In genomic region chr4:148210661-148211060, GRCh38 we compare ENCODE assay signal across 22 cellular contexts.
DNase-seq lines count a peak whose midpoint lies in the region; ATAC-seq and TF ChIP-seq lines count a peak whose summit lies in the region.
"Had no signal": no experiment of that assay in that cellular context is flagged by ENCODE, and none has a peak within 500 bp of the region (broad histone marks: within the 10 kb centered on the region; RNA-seq: fewer than 3 reads in every experiment).

No MANE protein-coding gene starts in this region.

- H3K9ac ChIP-seq in stomach smooth muscle (ENCODE audit: low read length in 2 of 2): no peak overlapping the region
- H3K9ac ChIP-seq: BLaER1 treated with 17β-estradiol and CSF1 and Interleukin-3, amounts not matched to agents 10 nM and 100 nM; GM23248 had no signal

- intact Hi-C loops in Right ventricle myocardium inferior (cut with DNase I): loop anchor here (10.0 kb wide), 1 partner anchor 234 kb away; the partner anchor contains the start of gene NR3C2

- no peaks in the 10 kb centered on the region for H3K27me3 Mint-ChIP-seq in nephron (ENCODE audit: low read depth)
- H3K27me3 Mint-ChIP-seq: CD4-positive, alpha-beta T cell had no signal

- H3K4me3 ChIP-seq in cardiac muscle cell (no peak overlapping the region), stomach smooth muscle (ENCODE audit: low read length in 2 of 2) (no peak overlapping the region)
- H3K4me3 ChIP-seq: BLaER1 treated with 17β-estradiol and CSF1 and Interleukin-3, amounts not matched to agents 10 nM and 100 nM; GM12878; GM23248 had no signal

- no peaks in the 10 kb centered on the region for H3K36me3 Mint-ChIP-seq in nephron (ENCODE audit: low read depth)
- H3K36me3 Mint-ChIP-seq: CD14-positive monocyte had no signal

- H3K4me1 ChIP-seq in cardiac muscle cell (ENCODE audit: low read depth): peaks cover 34% of the 10 kb centered on the region
- H3K4me1 ChIP-seq in stomach smooth muscle (ENCODE audit: control insufficient read depth, insufficient read depth, low read length): peaks cover 37% of the 10 kb centered on the region

- no peaks in the 10 kb centered on the region for H3K9me3 Mint-ChIP-seq in nephron
- H3K9me3 Mint-ChIP-seq: CD4-positive, alpha-beta T cell; CD8-positive, alpha-beta memory T cell had no signal

- ATAC-seq in Right ventricle myocardium inferior (no peak), GM21423 (IDR thresholded peaks at IDR 0.05; ENCODE audit: unreplicated experiment) (peak; percentile 51), HG03097 (IDR thresholded peaks at IDR 0.05; ENCODE audit: low FRiP score, unreplicated experiment) (no peak)
- ATAC-seq: GM12878 had no signal

- DNase-seq in cardiac muscle cell (ENCODE audit: low read depth in 1 of 2, low spot score in 1 of 2): no peak
- no peak for DNase-seq in Right ventricle myocardium inferior (ENCODE audit: missing footprints)
- DNase-seq in NCI-H2171 (lab: John Stamatoyannopoulos, UW): no peak
- DNase-seq in putamen (ENCODE audit: low spot score): no peak
- DNase-seq: BE2C; CD4-positive, alpha-beta T cell; CD8-positive, alpha-beta memory T cell; DMS 273 treated with DMSO at 0.1 percent for 48 hours; DMS79; EL; GDM1; GM23248; H7; HCEC 1CT had no signal

- H3K36me3 ChIP-seq in cardiac muscle cell (no peaks in the 10 kb centered on the region), stomach smooth muscle (ENCODE audit: control insufficient read depth in 2 of 2, insufficient read depth in 2 of 2, low read length in 2 of 2) (no peaks in the 10 kb centered on the region)
- H3K36me3 ChIP-seq: BE2C; BLaER1 treated with 17β-estradiol and CSF1 and Interleukin-3, amounts not matched to agents 10 nM and 100 nM had no signal

- no peak overlapping the region for H3K4me3 Mint-ChIP-seq in nephron
- H3K4me3 Mint-ChIP-seq: CD14-positive monocyte; CD4-positive, alpha-beta T cell; CD8-positive, alpha-beta memory T cell had no signal

- H3K4me1 Mint-ChIP-seq in nephron: peaks cover 49% of the 10 kb centered on the region
- H3K4me1 Mint-ChIP-seq: CD14-positive monocyte had no signal

- no peak for TF ChIP-seq CTCF in cardiac muscle cell (IDR thresholded peaks at IDR 0.05; ENCODE audit: low read depth, low read length)
- TF ChIP-seq CTCF in nephron (IDR thresholded peaks at IDR 0.05; ENCODE audit: unreplicated experiment in 3 of 3): no peak

- H3K27me3 ChIP-seq in cardiac muscle cell (no peaks in the 10 kb centered on the region), stomach smooth muscle (ENCODE audit: control insufficient read depth in 1 of 2, insufficient read depth in 2 of 2, low read length in 2 of 2) (no peaks in the 10 kb centered on the region)
- H3K27me3 ChIP-seq: BE2C; BLaER1 treated with 17β-estradiol and CSF1 and Interleukin-3, amounts not matched to agents 10 nM and 100 nM had no signal

- peak overlapping the region; percentile 9 to 68 (median 14) for H3K27ac Mint-ChIP-seq in nephron
- H3K27ac Mint-ChIP-seq: CD14-positive monocyte; CD4-positive, alpha-beta T cell; CD8-positive, alpha-beta memory T cell had no signal

- H3K27ac ChIP-seq in cardiac muscle cell (peak overlapping the region; percentile 78), stomach smooth muscle (ENCODE audit: low read length) (peak overlapping the region; percentile 46)
- H3K27ac ChIP-seq: 22Rv1; BLaER1 treated with 17β-estradiol and CSF1 and Interleukin-3, amounts not matched to agents 10 nM and 100 nM; GM23248 had no signal

- H3K9me3 ChIP-seq in cardiac muscle cell (ENCODE audit: low read depth) (no peaks in the 10 kb centered on the region), stomach smooth muscle (ENCODE audit: control insufficient read depth in 2 of 2, low read length in 2 of 2) (no peaks in the 10 kb centered on the region)
- H3K9me3 ChIP-seq: BE2C; BLaER1 treated with 17β-estradiol and CSF1 and Interleukin-3, amounts not matched to agents 10 nM and 100 nM had no signal
